In the genomic region with DNA sequence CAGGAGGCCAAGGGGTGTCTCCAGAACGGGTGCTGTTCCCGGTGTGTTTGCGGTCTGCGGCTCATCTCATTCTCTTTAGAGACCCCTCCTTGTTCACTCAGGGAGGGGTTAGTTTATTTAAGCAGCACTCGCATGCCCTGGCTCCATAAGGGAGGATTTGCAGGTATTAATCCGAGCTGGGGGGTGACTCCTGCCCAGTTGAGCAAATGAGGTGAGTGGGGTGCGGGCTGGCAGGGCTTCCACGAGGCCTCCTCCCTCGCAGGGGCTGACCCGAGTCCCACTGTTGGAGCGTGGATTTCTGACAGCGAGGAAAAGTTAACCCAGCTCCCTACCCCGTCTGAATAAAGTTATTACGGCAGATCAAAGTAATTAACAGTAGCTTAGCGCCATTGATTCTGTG, we compare ENCODE assay signal across 29 cellular contexts.
"Had no signal": no experiment of that assay in that cellular context is flagged by ENCODE, and none has a peak within 500 bp of the region (broad histone marks: within the 10 kb centered on the region; RNA-seq: fewer than 3 reads in every experiment).

No MANE protein-coding gene starts in this region.

- H3K27ac ChIP-seq: adrenal gland, body of pancreas, colonic mucosa, heart left ventricle had no signal

- H3K27ac Mint-ChIP-seq: activated CD4-positive, alpha-beta memory T cell treated with anti-CD3 and anti-CD28 coated beads, Interleukin-2, amount 10 ng/mL, durations not matched to agents 7 days and 5 days; activated CD4-positive, alpha-beta T cell treated with anti-CD3 and anti-CD28 coated beads, Interleukin-2, amount 10 ng/mL, durations not matched to agents 7 days and 5 days; activated naive CD4-positive, alpha-beta T cell treated with anti-CD3 and anti-CD28 coated beads for 36 hours; activated naive CD4-positive, alpha-beta T cell treated with anti-CD3 and anti-CD28 coated beads, Interleukin-2, amount 50 U/mL, for 24 hours; activated naive CD8-positive, alpha-beta T cell treated with anti-CD3 and anti-CD28 coated beads for 36 hours; activated naive CD8-positive, alpha-beta T cell treated with anti-CD3 and anti-CD28 coated beads, Interleukin-2, amount 50 U/mL, for 24 hours; activated T-helper 1 cell treated with anti-CD3 and anti-CD28 coated beads, Interleukin-12 subunit alpha, Interleukin-12 subunit beta, Interleukin-2, Interleukin-4 antibody, amounts not matched to agents 30 ng/mL and 10 ng/mL and 1 ng/mL, durations not matched to agents 14 hours and 24 hours and 36 hours; activated T-helper 2 cell treated with anti-CD3 and anti-CD28 coated beads, Interferon-gamma antibody, Interleukin-2, Interleukin-4, amounts not matched to agents 10 μg/mL and 5 μg/mL and 100 μg/mL, durations not matched to agents 14 hours and 24 hours and 36 hours; T-helper 17 cell; T-helper 2 cell treated with Interferon-gamma antibody and Interleukin-4, amounts not matched to agents 5 μg/mL and 100 μg/mL, for 36 hours; WTC11 had no signal

- H3K4me1 ChIP-seq: adrenal gland, body of pancreas, colonic mucosa, heart left ventricle had no signal

- H3K4me3 ChIP-seq: adrenal gland, body of pancreas, colonic mucosa, heart left ventricle had no signal

- H3K9me3 Mint-ChIP-seq: activated naive CD4-positive, alpha-beta T cell treated with anti-CD3 and anti-CD28 coated beads for 36 hours; activated naive CD4-positive, alpha-beta T cell treated with anti-CD3 and anti-CD28 coated beads, Interleukin-2, amount 50 U/mL, for 24 hours had no signal

- H3K4me3 Mint-ChIP-seq: activated CD4-positive, alpha-beta memory T cell treated with anti-CD3 and anti-CD28 coated beads, Interleukin-2, amount 10 ng/mL, durations not matched to agents 7 days and 5 days; activated CD4-positive, alpha-beta T cell treated with anti-CD3 and anti-CD28 coated beads, Interleukin-2, amount 10 ng/mL, durations not matched to agents 7 days and 5 days; activated naive CD4-positive, alpha-beta T cell treated with anti-CD3 and anti-CD28 coated beads for 36 hours; activated naive CD4-positive, alpha-beta T cell treated with anti-CD3 and anti-CD28 coated beads, Interleukin-2, amount 50 U/mL, for 24 hours; activated naive CD8-positive, alpha-beta T cell treated with anti-CD3 and anti-CD28 coated beads for 36 hours; activated naive CD8-positive, alpha-beta T cell treated with anti-CD3 and anti-CD28 coated beads, Interleukin-2, amount 50 U/mL, for 24 hours; activated T-helper 1 cell treated with anti-CD3 and anti-CD28 coated beads, Interleukin-12 subunit alpha, Interleukin-12 subunit beta, Interleukin-2, Interleukin-4 antibody, amounts not matched to agents 30 ng/mL and 10 ng/mL and 1 ng/mL, durations not matched to agents 14 hours and 24 hours and 36 hours; T-helper 17 cell; T-helper 2 cell treated with Interferon-gamma antibody and Interleukin-4, amounts not matched to agents 5 μg/mL and 100 μg/mL, for 36 hours; WTC11 had no signal

- ATAC-seq: activated naive CD8-positive, alpha-beta T cell treated with anti-CD3 and anti-CD28 coated beads, Interleukin-2, amount 50 U/mL, for 24 hours; body of pancreas; heart left ventricle; T-helper 17 cell; WTC11 had no signal

- H3K36me3 ChIP-seq: adrenal gland, colonic mucosa, heart left ventricle had no signal

- H3K27me3 ChIP-seq: adrenal gland, body of pancreas, colonic mucosa had no signal

- DNase-seq: activated CD4-positive, alpha-beta memory T cell treated with anti-CD3 and anti-CD28 coated beads, Interleukin-2, amount 10 ng/mL, durations not matched to agents 7 days and 5 days; activated CD4-positive, alpha-beta T cell treated with anti-CD3 and anti-CD28 coated beads for 1 hour; activated CD4-positive, alpha-beta T cell treated with anti-CD3 and anti-CD28 coated beads for 4 hours; activated CD4-positive, alpha-beta T cell treated with anti-CD3 and anti-CD28 coated beads, Interleukin-2, amount 10 ng/mL, durations not matched to agents 7 days and 5 days; activated CD4-positive, alpha-beta T cell treated with anti-CD3 and anti-CD28 coated beads, Interleukin-2, amount 50 U/mL, for 4 hours; activated effector memory CD4-positive, alpha-beta T cell treated with anti-CD3 and anti-CD28 coated beads, Interleukin-2, amount 50 U/mL, for 16 hours; activated naive CD4-positive, alpha-beta T cell treated with anti-CD3 and anti-CD28 coated beads for 36 hours; activated naive CD8-positive, alpha-beta T cell treated with anti-CD3 and anti-CD28 coated beads for 36 hours; activated naive CD8-positive, alpha-beta T cell treated with anti-CD3 and anti-CD28 coated beads, Interleukin-2, amount 50 U/mL, for 24 hours; activated T-cell treated with anti-CD3 and anti-CD28 coated beads, Interleukin-2, amount 50 U/mL, for 1 hour; activated T-cell treated with anti-CD3 and anti-CD28 coated beads, Interleukin-2, amount 50 U/mL, for 48 hours; adrenal gland; amygdala; body of pancreas; central memory CD4-positive, alpha-beta T cell; cerebellar nuclear complex; colonic mucosa; effector CD8-positive, alpha-beta T cell; foreskin fibroblast; glutamatergic neuron; heart left ventricle; T-helper 1 cell; T-helper 17 cell; T1000 had no signal

- H3K9me3 ChIP-seq: adrenal gland, body of pancreas, colonic mucosa had no signal

- H3K4me1 Mint-ChIP-seq: activated CD4-positive, alpha-beta memory T cell treated with anti-CD3 and anti-CD28 coated beads, Interleukin-2, amount 10 ng/mL, durations not matched to agents 7 days and 5 days; activated CD4-positive, alpha-beta T cell treated with anti-CD3 and anti-CD28 coated beads, Interleukin-2, amount 10 ng/mL, durations not matched to agents 7 days and 5 days; activated naive CD4-positive, alpha-beta T cell treated with anti-CD3 and anti-CD28 coated beads, Interleukin-2, amount 50 U/mL, for 24 hours; activated naive CD8-positive, alpha-beta T cell treated with anti-CD3 and anti-CD28 coated beads for 36 hours; activated naive CD8-positive, alpha-beta T cell treated with anti-CD3 and anti-CD28 coated beads, Interleukin-2, amount 50 U/mL, for 24 hours; T-helper 17 cell; WTC11 had no signal

- H3K27me3 Mint-ChIP-seq: activated CD4-positive, alpha-beta memory T cell treated with anti-CD3 and anti-CD28 coated beads, Interleukin-2, amount 10 ng/mL, durations not matched to agents 7 days and 5 days; activated naive CD8-positive, alpha-beta T cell treated with anti-CD3 and anti-CD28 coated beads, Interleukin-2, amount 50 U/mL, for 24 hours; T-helper 17 cell had no signal

- H3K36me3 Mint-ChIP-seq: activated naive CD4-positive, alpha-beta T cell treated with anti-CD3 and anti-CD28 coated beads, Interleukin-2, amount 50 U/mL, for 24 hours had no signal
